3 cellular contexts compared by ENCODE assay signal in genomic region chrX:69469975-69470374, GRCh38. TPM values are rescaled to one million over a fixed set of nuclear protein-coding genes. Genes with fewer than 3 reads are reported as not detected.
"Had no signal": no experiment of that assay in that cellular context is flagged by ENCODE, and none has a peak within 500 bp of the region (broad histone marks: within the 10 kb centered on the region; RNA-seq: fewer than 3 reads in every experiment).

No MANE protein-coding gene starts in this region.

- ATAC-seq: GM12878 had no signal

- H3K4me3 ChIP-seq: GM12878 had no signal

- DNase-seq: GDM1, GF-D8 had no signal

RNA-seq across cellular contexts. Expression of gene NALF2, which starts 34.2 kb away (rescaled TPM):
- total RNA-seq: GM12878 had no signal
- polyA plus RNA-seq: GM12878 had no signal
